Comparison of ENCODE assay signal across 13 cellular contexts in genomic region chr9:99866398-99866797, GRCh38.
"Had no signal": no experiment of that assay in that cellular context is flagged by ENCODE, and none has a peak within 500 bp of the region (broad histone marks: within the 10 kb centered on the region; RNA-seq: fewer than 3 reads in every experiment).

No MANE protein-coding gene starts in this region.

- H3K9me3 Mint-ChIP-seq: activated B cell treated with CpG ODN at 0.5 μM for 24 hours; activated naive CD8-positive, alpha-beta T cell treated with anti-CD3 and anti-CD28 coated beads for 36 hours; stimulated activated effector memory CD8-positive, alpha-beta T cell treated with anti-CD3 and anti-CD28 coated beads, Interleukin-12 subunit alpha, Interleukin-12 subunit beta, amount 100 ng/mL, for 72 hours; T-helper 1 cell treated with Interleukin-12 subunit alpha and Interleukin-12 subunit beta and Interleukin-4 antibody, amounts not matched to agents 30 μg/mL and 1 μg/mL, for 36 hours had no signal

- H3K4me1 ChIP-seq: thyroid gland had no signal

- ATAC-seq: naive thymus-derived CD4-positive, alpha-beta T cell had no signal

- H3K27me3 ChIP-seq: brain microvascular endothelial cell, thyroid gland had no signal

- DNase-seq: activated B cell treated with CpG ODN at 0.5 μM for 24 hours; activated CD4-positive, alpha-beta T cell treated with anti-CD3 and anti-CD28 coated beads for 48 hours; activated CD8-positive, alpha-beta memory T cell treated with anti-CD3 and anti-CD28 coated beads, Interleukin-2, amount 50 U/mL, for 48 hours; activated gamma-delta T cell treated with Interleukin-2 at 50 U/mL for 16 hours; activated naive CD8-positive, alpha-beta T cell treated with anti-CD3 and anti-CD28 coated beads for 36 hours; brain microvascular endothelial cell; effector memory CD4-positive, alpha-beta T cell; foreskin melanocyte; midbrain; naive thymus-derived CD4-positive, alpha-beta T cell; thyroid gland had no signal

- H3K36me3 ChIP-seq: brain microvascular endothelial cell, thyroid gland had no signal

- H3K4me3 ChIP-seq: thyroid gland had no signal

- H3K27ac Mint-ChIP-seq: activated B cell treated with CpG ODN at 0.5 μM for 24 hours; activated naive CD8-positive, alpha-beta T cell treated with anti-CD3 and anti-CD28 coated beads for 36 hours; naive thymus-derived CD4-positive, alpha-beta T cell; stimulated activated effector memory CD8-positive, alpha-beta T cell treated with anti-CD3 and anti-CD28 coated beads, Interleukin-12 subunit alpha, Interleukin-12 subunit beta, amount 100 ng/mL, for 72 hours; T-helper 1 cell treated with Interleukin-12 subunit alpha and Interleukin-12 subunit beta and Interleukin-4 antibody, amounts not matched to agents 30 μg/mL and 1 μg/mL, for 36 hours had no signal

- H3K9me3 ChIP-seq: thyroid gland had no signal

- H3K27ac ChIP-seq: brain microvascular endothelial cell, thyroid gland had no signal
